In genomic region chr14:74313601-74314000, GRCh38 we compare ENCODE assay signal across 32 cellular contexts. TPM values are rescaled to one million over a fixed set of nuclear protein-coding genes. Genes with fewer than 3 reads are reported as not detected.
"Had no signal": no experiment of that assay in that cellular context is flagged by ENCODE, and none has a peak within 500 bp of the region (broad histone marks: within the 10 kb centered on the region; RNA-seq: fewer than 3 reads in every experiment).

No MANE protein-coding gene starts in this region.

- H3K27me3 Mint-ChIP-seq: progenitor cell of endocrine pancreas had no signal

- H3K4me2 ChIP-seq: smooth muscle cell had no signal

- H3K27ac ChIP-seq: left lung, lower lobe of right lung, ovary, right atrium auricular region, right lobe of liver, stomach, testis, thyroid gland, transverse colon, uterus had no signal

- H3K36me3 ChIP-seq: left lung, lower lobe of right lung, ovary, right atrium auricular region, right lobe of liver, stomach, thyroid gland, transverse colon, uterus had no signal

- H3K4me3 Mint-ChIP-seq: mesothelial cell of epicardium; naive thymus-derived CD4-positive, alpha-beta T cell; natural killer cell treated with Interleukin-12 subunit alpha and Interleukin-12 subunit beta and Interleukin-15 and Interleukin-18, amount 100 ng/mL, for 72 hours; stimulated activated naive B cell treated with anti-CD40 and anti-IgM and Interleukin-4, amounts not matched to agents 10 μg/mL and 1 μg/mL and 100 μg/mL, for 72 hours had no signal

- H3K4me1 ChIP-seq: left lung, lower lobe of right lung, right atrium auricular region, right lobe of liver, stomach, testis, thyroid gland, transverse colon, uterus had no signal

- DNase-seq: hippocampal formation; kidney; left colon; left lung; lower lobe of right lung; mammary epithelial cell; mesenchymal stem cell; naive thymus-derived CD4-positive, alpha-beta T cell; ovary; right lobe of liver; stimulated activated CD4-positive, alpha-beta T cell treated with anti-CD3 and anti-CD28 coated beads, Interleukin-1b, Interleukin-23, amount 100 ng/mL, for 48 hours; stimulated activated CD4-positive, alpha-beta T cell treated with anti-CD3 and anti-CD28 coated beads, Interleukin-2, amount 100 ng/mL, for 48 hours; stimulated activated naive B cell treated with anti-CD40 and anti-IgM and Interleukin-4, amounts not matched to agents 10 μg/mL and 1 μg/mL and 100 μg/mL, for 72 hours; stimulated activated naive CD8-positive, alpha-beta T cell treated with anti-CD3 and anti-CD28 coated beads, Interleukin-15, Interleukin-2, amounts not matched to agents 100 U/mL and 50 U/mL, for 24 hours; stomach; testis; thyroid gland; transverse colon; uterus had no signal

- H3K9me3 Mint-ChIP-seq: mesothelial cell of epicardium; naive thymus-derived CD4-positive, alpha-beta T cell; natural killer cell treated with Interleukin-12 subunit alpha and Interleukin-12 subunit beta and Interleukin-15 and Interleukin-18, amount 100 ng/mL, for 72 hours; stimulated activated naive B cell treated with anti-CD40 and anti-IgM and Interleukin-4, amounts not matched to agents 10 μg/mL and 1 μg/mL and 100 μg/mL, for 72 hours had no signal

- ATAC-seq: left colon; left lung; lower lobe of right lung; naive thymus-derived CD4-positive, alpha-beta T cell; natural killer cell treated with Interleukin-12 subunit alpha and Interleukin-12 subunit beta and Interleukin-15 and Interleukin-18, amount 100 ng/mL, for 72 hours; right lobe of liver; stimulated activated naive B cell treated with anti-CD40 and anti-IgM and Interleukin-4, amounts not matched to agents 10 μg/mL and 1 μg/mL and 100 μg/mL, for 72 hours; stimulated activated naive CD8-positive, alpha-beta T cell treated with anti-CD3 and anti-CD28 coated beads, Interleukin-15, Interleukin-2, amounts not matched to agents 100 U/mL and 50 U/mL, for 24 hours had no signal

- H3K27ac Mint-ChIP-seq: naive thymus-derived CD4-positive, alpha-beta T cell; natural killer cell treated with Interleukin-12 subunit alpha and Interleukin-12 subunit beta and Interleukin-15 and Interleukin-18, amount 100 ng/mL, for 72 hours; progenitor cell of endocrine pancreas; stimulated activated naive B cell treated with anti-CD40 and anti-IgM and Interleukin-4, amounts not matched to agents 10 μg/mL and 1 μg/mL and 100 μg/mL, for 72 hours had no signal

- H3K4me1 Mint-ChIP-seq: stimulated activated naive B cell treated with anti-CD40 and anti-IgM and Interleukin-4, amounts not matched to agents 10 μg/mL and 1 μg/mL and 100 μg/mL, for 72 hours had no signal

- H3K9me3 ChIP-seq: left lung, lower lobe of right lung, ovary, right atrium auricular region, right lobe of liver, stomach, testis, thyroid gland, transverse colon, uterus had no signal

- H3K27me3 ChIP-seq: left lung, ovary, right atrium auricular region, right lobe of liver, testis, thyroid gland, uterus had no signal

- H3K36me3 Mint-ChIP-seq: mesothelial cell of epicardium; naive thymus-derived CD4-positive, alpha-beta T cell; natural killer cell treated with Interleukin-12 subunit alpha and Interleukin-12 subunit beta and Interleukin-15 and Interleukin-18, amount 100 ng/mL, for 72 hours; stimulated activated naive B cell treated with anti-CD40 and anti-IgM and Interleukin-4, amounts not matched to agents 10 μg/mL and 1 μg/mL and 100 μg/mL, for 72 hours had no signal

- H3K4me3 ChIP-seq: left lung, lower lobe of right lung, ovary, right atrium auricular region, right lobe of liver, smooth muscle cell, stomach, testis, thyroid gland, transverse colon, uterus had no signal

RNA-seq across cellular contexts. Expression of gene VRTN, which starts 34.7 kb away (rescaled TPM):
- total RNA-seq: kidney; left colon; left lung; liver; lower lobe of right lung; mammary epithelial cell; mesothelial cell of epicardium; mononuclear cell; naive thymus-derived CD4-positive, alpha-beta T cell; natural killer cell treated with Interleukin-12 subunit alpha and Interleukin-12 subunit beta and Interleukin-15 and Interleukin-18, amount 100 ng/mL, for 72 hours; omental fat pad; pulmonary artery endothelial cell; renal cortical epithelial cell; right atrium auricular region; right lobe of liver; skeletal muscle tissue; smooth muscle cell; stomach; thyroid gland; transverse colon; ureter had no signal
- polyA plus RNA-seq: liver; mammary epithelial cell; naive thymus-derived CD4-positive, alpha-beta T cell; neural cell; smooth muscle cell; stomach had no signal
